Comparison of ENCODE assay signal across 1 cellular context in the genomic region with DNA sequence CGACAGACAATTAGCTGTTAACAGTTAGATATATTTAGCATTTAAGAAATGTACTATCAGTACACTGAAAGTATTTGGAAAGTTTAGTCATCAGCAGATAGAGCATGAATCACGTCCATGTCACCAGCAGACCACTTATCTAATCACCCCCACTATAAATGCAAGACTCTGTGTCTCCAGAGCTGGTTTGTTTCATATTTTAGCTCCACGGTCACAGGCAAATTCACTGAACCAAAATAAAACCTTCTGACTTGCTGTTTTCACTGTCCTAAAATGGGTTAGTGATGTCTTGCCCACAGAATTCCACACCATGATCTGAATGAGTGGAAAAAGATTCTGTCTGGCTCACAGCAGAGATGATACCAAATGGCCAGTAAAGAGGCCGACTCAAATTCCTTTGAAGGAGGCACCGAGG.
TF ChIP-seq lines count a peak whose summit lies in the region.

No MANE protein-coding gene starts in this region.

TF ChIP-seq in HEK293, 187 proteins besides CTCF, POLR2A, EP300 and RAD21 (continued from another document):
- TF ChIP-seq, protein P1, sequence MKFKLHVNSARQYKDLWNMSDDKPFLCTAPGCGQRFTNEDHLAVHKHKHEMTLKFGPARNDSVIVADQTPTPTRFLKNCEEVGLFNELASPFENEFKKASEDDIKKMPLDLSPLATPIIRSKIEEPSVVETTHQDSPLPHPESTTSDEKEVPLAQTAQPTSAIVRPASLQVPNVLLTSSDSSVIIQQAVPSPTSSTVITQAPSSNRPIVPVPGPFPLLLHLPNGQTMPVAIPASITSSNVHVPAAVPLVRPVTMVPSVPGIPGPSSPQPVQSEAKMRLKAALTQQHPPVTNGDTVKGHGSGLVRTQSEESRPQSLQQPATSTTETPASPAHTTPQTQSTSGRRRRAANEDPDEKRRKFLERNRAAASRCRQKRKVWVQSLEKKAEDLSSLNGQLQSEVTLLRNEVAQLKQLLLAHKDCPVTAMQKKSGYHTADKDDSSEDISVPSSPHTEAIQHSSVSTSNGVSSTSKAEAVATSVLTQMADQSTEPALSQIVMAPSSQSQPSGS (tag by site-specific recombination; IDR thresholded peaks at IDR 0.05; ENCODE audit: low read depth) = no peak
TF ChIP-seq in HEK293: peak in this region for 3.
